Comparison of ENCODE assay signal across 8 cellular contexts in the genomic region with DNA sequence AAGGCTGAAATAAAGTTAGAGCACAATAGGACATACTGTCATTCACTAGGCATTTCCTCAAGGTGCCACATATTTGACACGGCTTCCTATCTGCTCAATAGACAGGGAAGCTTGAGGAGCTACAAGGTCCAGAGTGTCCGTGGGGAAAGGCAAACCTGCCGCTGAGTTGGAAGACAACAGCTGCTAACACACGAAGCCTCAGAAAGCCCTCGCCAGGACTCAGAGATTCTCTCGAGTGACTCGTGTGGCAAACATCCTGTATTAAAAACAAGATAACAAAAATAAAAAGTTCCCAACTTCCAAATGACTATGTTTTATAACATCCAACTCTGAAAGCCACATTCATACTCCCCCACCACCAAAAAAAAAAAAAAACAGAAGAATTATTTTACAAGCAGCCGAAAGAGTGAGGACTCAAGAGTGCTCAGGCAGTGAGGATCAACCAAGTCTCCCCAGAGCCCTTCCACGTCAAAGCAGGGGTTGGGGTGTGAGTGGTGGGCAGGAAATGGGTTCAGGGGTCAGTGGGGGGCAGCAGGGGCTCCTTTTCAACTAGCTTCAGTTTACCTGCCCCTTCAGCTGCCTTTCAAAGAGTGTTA.
DNase-seq lines count a peak whose midpoint lies in the region; ATAC-seq and TF ChIP-seq lines count a peak whose summit lies in the region.

No MANE protein-coding gene starts in this region.

- peak overlapping the region in 1 of 2 donors; percentile 35 for H3K9ac ChIP-seq in mucosa of rectum (ENCODE audit: low read depth in 1 of 2, low read length in 2 of 2)

- CTCF ChIA-PET in BJ (lab: Yijun Ruan, JAX) = interaction anchor here (1.5 to 11.3 kb wide), 4 partner anchors 10 to 67 kb away, joined by 3 to 95 read pairs (median 20); a partner anchor contains a TSS

- no peaks in the 10 kb centered on the region for H3K9me3 ChIP-seq in mucosa of rectum (ENCODE audit: control insufficient read depth in 2 of 2, low read length in 2 of 2)

- H3K27me3 ChIP-seq in BJ (ENCODE audit: control insufficient read depth, insufficient read depth, low read length) (no peaks in the 10 kb centered on the region), mucosa of rectum (ENCODE audit: control insufficient read depth in 2 of 2, insufficient read depth in 2 of 2, low read length in 2 of 2) (no peaks in the 10 kb centered on the region)

- H3K4me1 Mint-ChIP-seq in IgD-negative memory B cell (peaks cover 58 to 72% (median 70%) of the 10 kb centered on the region in 3 donors), brain (peaks cover 76% of the 10 kb centered on the region)

- peak overlapping the region; percentile 78 to 94 (median 85) for H3K4me3 Mint-ChIP-seq in IgD-negative memory B cell
- H3K4me3 Mint-ChIP-seq in brain = no peak overlapping the region

- H3K4me1 ChIP-seq in mucosa of rectum (ENCODE audit: control insufficient read depth in 2 of 2, insufficient read depth in 2 of 2, low read length in 2 of 2) = peaks cover 42 to 44% of the 10 kb centered on the region in 2 donors

- H3K27me3 Mint-ChIP-seq in IgD-negative memory B cell (no peaks in the 10 kb centered on the region), brain (no peaks in the 10 kb centered on the region)

- no peak for ATAC-seq in GM19023 (IDR thresholded peaks at IDR 0.05; ENCODE audit: unreplicated experiment)
- ATAC-seq in GM21529 (IDR thresholded peaks at IDR 0.05; ENCODE audit: unreplicated experiment) = no peak

- TF ChIP-seq CTCF in BJ (IDR thresholded peaks at IDR 0.05; ENCODE audit: insufficient read depth, low read depth, low read length) = no peak
- TF ChIP-seq CTCF in brain (conservative IDR thresholded peaks at IDR 0.05) = no peak

- DNase-seq in BJ (ENCODE audit: low read depth) (peak; percentile 83), NCI-H345 treated with DMSO at 0.1 percent for 48 hours (lab: John Stamatoyannopoulos, UW; ENCODE audit: unreplicated experiment) (no peak), germinal center (ENCODE audit: low spot score) (no peak)

- peak overlapping the region; percentile 53 to 76 for H3K27ac ChIP-seq in mucosa of rectum (ENCODE audit: low read depth in 2 of 2, low read length in 2 of 2)

- H3K4me3 ChIP-seq in BJ (ENCODE audit: low read depth, low read length) (no peak overlapping the region), mucosa of rectum (ENCODE audit: low read length in 2 of 2) (peak overlapping the region in 1 of 2 donors; percentile 66)

- H3K9me3 Mint-ChIP-seq in IgD-negative memory B cell (peaks cover 0 to 5% (median 2%) of the 10 kb centered on the region in 3 donors), brain (no peaks in the 10 kb centered on the region)

- H3K27ac Mint-ChIP-seq in IgD-negative memory B cell = peak overlapping the region; percentile 78 to 98 (median 94)
- H3K27ac Mint-ChIP-seq in brain = peak overlapping the region in 4 of 5 experiments; percentile 52 to 94 (median 62)

- peaks cover 10% of the 10 kb centered on the region for H3K36me3 Mint-ChIP-seq in IgD-negative memory B cell
- peaks cover 49% of the 10 kb centered on the region for H3K36me3 Mint-ChIP-seq in brain

- POLR2A ChIA-PET in BJ (lab: Charles Lee) = interaction anchor here (0.8 to 1.0 kb wide), 2 partner anchors 68 to 1318 kb away, joined by 3 read pairs; a partner anchor contains a TSS

- H3K36me3 ChIP-seq in BJ (ENCODE audit: control insufficient read depth, insufficient read depth, low read length) (no peaks in the 10 kb centered on the region; the same call in 1 of the 2 replicates), mucosa of rectum (ENCODE audit: control insufficient read depth in 2 of 2, insufficient read depth in 2 of 2, low read length in 2 of 2) (no peaks in the 10 kb centered on the region)

Comparison
In these comparisons a context has a peak if more than half of its experiments do, and no peak if none do; other contexts are left out.
1. H3K4me3 Mint-ChIP-seq: peak in IgD-negative memory B cell (4 of 4); none in brain (0 of 5).